In genomic region chr2:201136889-201137321, GRCh38 we compare ENCODE assay signal across 1 cellular context.
TF ChIP-seq lines count a peak whose summit lies in the region.

No MANE protein-coding gene starts in this region.

TF ChIP-seq in K562, 482 proteins besides CTCF, POLR2A, EP300 and RAD21:
- peak; percentile 65 for TF ChIP-seq POLR2G (IDR thresholded peaks at IDR 0.05; ENCODE audit: low read depth, low read length)
- no peak for TF ChIP-seq ZNF224 (CRISPR knock-in tag; IDR thresholded peaks at IDR 0.05)
- TF ChIP-seq RBFOX2 (IDR thresholded peaks at IDR 0.05; ENCODE audit: low read depth, low read length) = peak; percentile 47; the same call in 1 of the 2 replicates
